ENCODE assay signal across 23 cellular contexts in genomic region chr5:86320266-86320665, GRCh38.
"Had no signal": no experiment of that assay in that cellular context is flagged by ENCODE, and none has a peak within 500 bp of the region (broad histone marks: within the 10 kb centered on the region; RNA-seq: fewer than 3 reads in every experiment).

No MANE protein-coding gene starts in this region.

- DNase-seq: activated B cell treated with CpG ODN at 0.5 μM for 24 hours; activated CD4-positive, alpha-beta T cell treated with anti-CD3 and anti-CD28 coated beads for 36 hours; activated CD4-positive, alpha-beta T cell treated with anti-CD3 and anti-CD28 coated beads, Interleukin-2, amount 50 U/mL, for 4 hours; activated naive CD4-positive, alpha-beta T cell treated with Interleukin-2 at 50 U/mL for 16 hours; activated naive CD8-positive, alpha-beta T cell treated with anti-CD3 and anti-CD28 coated beads, Interleukin-2, amount 10 ng/mL, durations not matched to agents 7 days and 5 days; activated T-cell treated with anti-CD3 and anti-CD28 coated beads, Interleukin-2, amount 50 U/mL, for 48 hours; amniotic stem cell; brain microvascular endothelial cell; caudate nucleus; dorsolateral prefrontal cortex; effector memory CD8-positive, alpha-beta T cell; esophagus squamous epithelium; gastrocnemius medialis; head of caudate nucleus; lower lobe of right lung; naive B cell; retina; stimulated activated CD4-positive, alpha-beta T cell treated with anti-CD3 and anti-CD28 coated beads, Interleukin-4, amount 100 ng/mL, for 24 hours; stimulated activated naive CD4-positive, alpha-beta T cell treated with Interleukin-2 at 50 U/mL for 16 hours; T-helper 17 cell; upper lobe of right lung had no signal

- H3K36me3 ChIP-seq: brain microvascular endothelial cell, esophagus squamous epithelium, gastrocnemius medialis, lower lobe of right lung, thoracic aorta, upper lobe of right lung had no signal

- H3K4me3 ChIP-seq: dorsolateral prefrontal cortex, esophagus squamous epithelium, gastrocnemius medialis, lower lobe of right lung, thoracic aorta, upper lobe of right lung had no signal

- H3K9me3 ChIP-seq: esophagus squamous epithelium, gastrocnemius medialis, lower lobe of right lung, thoracic aorta, upper lobe of right lung had no signal

- H3K27me3 ChIP-seq: brain microvascular endothelial cell, dorsolateral prefrontal cortex, esophagus squamous epithelium, gastrocnemius medialis, upper lobe of right lung had no signal

- ATAC-seq: activated CD4-positive, alpha-beta T cell treated with anti-CD3 and anti-CD28 coated beads for 36 hours; effector memory CD8-positive, alpha-beta T cell; gastrocnemius medialis; left lobe of liver; lower lobe of right lung; T-helper 17 cell; upper lobe of right lung had no signal

- H3K4me1 ChIP-seq: esophagus squamous epithelium, gastrocnemius medialis, lower lobe of right lung, upper lobe of right lung had no signal

- H3K27ac ChIP-seq: brain microvascular endothelial cell, dorsolateral prefrontal cortex, esophagus squamous epithelium, gastrocnemius medialis, lower lobe of right lung, thoracic aorta, upper lobe of right lung had no signal
